ENCODE assay signal across 22 cellular contexts in the genomic region with DNA sequence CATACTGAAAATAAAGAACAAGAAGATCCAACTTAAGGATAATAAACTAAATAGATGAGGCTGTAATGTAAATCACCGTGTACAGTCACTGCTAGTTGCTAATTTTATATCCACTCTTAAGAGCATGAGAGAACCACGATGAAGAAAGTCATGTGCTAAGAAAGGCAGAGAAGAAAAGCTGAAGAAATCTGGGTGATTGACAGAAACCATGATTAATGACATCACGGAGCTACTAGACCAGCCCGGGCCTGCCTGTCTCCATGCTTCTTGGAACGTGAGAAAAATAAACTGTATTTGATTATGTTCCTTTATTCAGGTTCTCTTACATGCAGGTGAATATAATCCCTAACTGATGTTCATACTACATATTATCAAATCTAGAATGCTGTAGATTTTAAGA.
DNase-seq lines count a peak whose midpoint lies in the region; ATAC-seq, FAIRE-seq and TF ChIP-seq lines count a peak whose summit lies in the region.
"Had no signal": no experiment of that assay in that cellular context is flagged by ENCODE, and none has a peak within 500 bp of the region (broad histone marks: within the 10 kb centered on the region; RNA-seq: fewer than 3 reads in every experiment).

No MANE protein-coding gene starts in this region.

- 8% methylated on average over 5 of the region's 5 CpGs for WGBS in HepG2 (ENCODE audit: low lambda C conversion rate)
- WGBS in right lobe of liver (ENCODE audit: insufficient coverage, low coverage, low lambda C conversion rate, missing lambda C conversion rate): 80% methylated on average over 5 of the region's 5 CpGs

- 0 out of 5 replicates have a peak, but pooled peaks cover 0 to 4% of the 10 kb centered on the region in 2 experiments for H3K27me3 ChIP-seq in HepG2 (ENCODE audit: control insufficient read depth in 1 of 2, insufficient read depth in 2 of 2, low read length in 2 of 2)
- H3K27me3 ChIP-seq in right lobe of liver: no peaks in the 10 kb centered on the region

- TF ChIP-seq POLR2A in HepG2 (IDR thresholded peaks at IDR 0.05; ENCODE audit: insufficient read depth in 1 of 2, low read depth in 2 of 2, low read length in 2 of 2) (no peak), right lobe of liver (IDR thresholded peaks at IDR 0.05) (no peak)

- TF ChIP-seq EP300 in HepG2 (IDR thresholded peaks at IDR 0.05; ENCODE audit: low read depth in 2 of 2, low read length in 2 of 2) (no peak), HepG2 (CRISPR knock-in tag; IDR thresholded peaks at IDR 0.05; ENCODE audit: borderline replicate concordance) (no peak)

- no TSS peak for BruUV-seq in HepG2 (replicated peaks; lab: Mats Ljungman, UMichigan)

- no peaks in the 10 kb centered on the region for H3K4me1 ChIP-seq in HepG2 (ENCODE audit: insufficient read depth, low read length)
- no peaks in the 10 kb centered on the region for H3K4me1 ChIP-seq in right lobe of liver
- H3K4me1 ChIP-seq: BE2C had no signal

- H3K4me3 ChIP-seq in HepG2 (replicated peaks in 1 of 3; ENCODE audit: insufficient read depth in 1 of 3, low read depth in 2 of 3, low read length in 3 of 3): no peak overlapping the region
- no peak overlapping the region for H3K4me3 ChIP-seq in right lobe of liver

- no peak overlapping the region for H3K4me2 ChIP-seq in HepG2 (ENCODE audit: low read depth, low read length)

- intact Hi-C loops in HepG2 (cut with micrococcal nuclease; ENCODE audit: unreplicated experiment) (no loop called here), right lobe of liver (cut with DNase I) (no loop called here)

- H2AFZ ChIP-seq in HepG2 (ENCODE audit: low read length): no peak overlapping the region

- no peak for TF ChIP-seq RAD21 in HepG2 (CRISPR knock-in tag; IDR thresholded peaks at IDR 0.05)

- ATAC-seq in HepG2 (no peak), right lobe of liver (no peak), esophagus mucosa (peak; percentile 51)

- no peak for FAIRE-seq in HepG2 (lab: Jason Lieb, UNC)
- FAIRE-seq: A204.1, GM12892, GM18507, H1 had no signal

- H3K9me3 ChIP-seq in HepG2 (ENCODE audit: low read length): no peaks in the 10 kb centered on the region
- H3K9me3 ChIP-seq in right lobe of liver: no peaks in the 10 kb centered on the region
- H3K9me3 ChIP-seq: BE2C had no signal

- no peak overlapping the region for H3K27ac ChIP-seq in HepG2 (ENCODE audit: extremely low read length, insufficient read depth, low read length)
- no peak overlapping the region for H3K27ac ChIP-seq in right lobe of liver
- H3K27ac ChIP-seq in RWPE1: no peak overlapping the region

- TF ChIP-seq CTCF in HepG2 (CRISPR knock-in tag; IDR thresholded peaks at IDR 0.05) (no peak), right lobe of liver (IDR thresholded peaks at IDR 0.05) (no peak), RWPE1 (conservative IDR thresholded peaks at IDR 0.05; ENCODE audit: low read depth) (no peak)

- in situ Hi-C loops in HepG2 (cut with HindIII; ENCODE audit: extremely low pct_ligation_motif_present, low pct_unique_long_range_greater_than_20kb): no loop called here

- no peaks in the 10 kb centered on the region for H3K79me2 ChIP-seq in HepG2 (ENCODE audit: insufficient read depth, low read length)

- H3K36me3 ChIP-seq in HepG2 (replicated peaks in 1 of 2; ENCODE audit: control insufficient read depth in 1 of 2, insufficient read depth in 2 of 2, low read length in 2 of 2) (no peaks in the 10 kb centered on the region), right lobe of liver (no peaks in the 10 kb centered on the region)
- H3K36me3 ChIP-seq: BE2C had no signal

- POLR2A ChIA-PET in HepG2 (lab: Yijun Ruan, JAX) (no interaction called here), RWPE1 (lab: Yijun Ruan, JAX; ENCODE audit: low non-redundant PET) (no interaction called here)

- DNase-seq in HepG2 (ENCODE audit: low spot score) (no peak), right lobe of liver (no peak), RWPE1 (ENCODE audit: low spot score) (peak; percentile 14), DMS 273 (lab: John Stamatoyannopoulos, UW; ENCODE audit: unreplicated experiment) (no peak)
- DNase-seq in effector CD4-positive, alpha-beta T cell: no peak
- DNase-seq in stimulated activated naive CD4-positive, alpha-beta T cell treated with Interleukin-2 at 50 U/mL for 16 hours (lab: John Stamatoyannopoulos, UW): no peak
- DNase-seq: ACHN; BE2C; C1 segment of cervical spinal cord; CD4-positive, CD25-positive, alpha-beta regulatory T cell; CD8-positive, alpha-beta memory T cell; COR-L47; DMS79; GDM1; H9; IMR-90; KBM-7 had no signal

- no peaks in the 10 kb centered on the region for H4K20me1 ChIP-seq in HepG2 (ENCODE audit: insufficient read depth, low read length)

- H3K9ac ChIP-seq in HepG2 (ENCODE audit: insufficient read depth, low read depth, low read length): no peak overlapping the region

- CTCF ChIA-PET in HepG2 (lab: Yijun Ruan, JAX; ENCODE audit: low intra/inter-chr PET ratio, low total read pairs) (no interaction called here), RWPE1 (lab: Yijun Ruan, JAX) (no interaction called here)

TF ChIP-seq in HepG2, 621 proteins besides CTCF, POLR2A, EP300 and RAD21:
- no peak for TF ChIP-seq NCOA5 (CRISPR knock-in tag; IDR thresholded peaks at IDR 0.05)
- peak; percentile 30; the same call in 1 of the 2 replicates for TF ChIP-seq CREB1 (IDR thresholded peaks at IDR 0.05)
- TF ChIP-seq CREB1 (CRISPR knock-in tag; IDR thresholded peaks at IDR 0.05): no peak
